In the genomic region with DNA sequence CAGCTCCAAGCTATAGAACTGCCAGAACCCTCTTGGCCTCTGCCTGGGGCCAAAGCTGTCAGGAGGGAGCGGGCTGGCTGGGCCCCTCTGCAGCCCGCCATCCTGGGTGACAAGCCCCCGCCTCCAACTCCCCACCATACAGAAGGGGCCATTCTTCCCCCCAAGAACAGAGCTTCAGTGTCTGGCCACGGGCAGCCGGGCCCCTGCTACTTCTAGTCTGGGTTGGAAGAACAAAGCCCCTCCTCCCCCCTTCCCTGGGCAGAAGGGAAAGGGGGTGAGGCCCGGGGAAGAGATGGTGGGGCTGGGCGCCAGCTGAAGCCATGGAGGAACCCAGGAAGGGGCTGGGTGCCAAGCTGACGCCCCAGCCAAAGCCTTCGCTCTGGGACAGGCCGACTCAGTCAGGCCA, we compare ENCODE assay signal across 16 cellular contexts. TPM values are rescaled to one million over a fixed set of nuclear protein-coding genes. Genes with fewer than 3 reads are reported as not detected.
DNase-seq lines count a peak whose midpoint lies in the region; ATAC-seq, FAIRE-seq and TF ChIP-seq lines count a peak whose summit lies in the region.
"Had no signal": no experiment of that assay in that cellular context is flagged by ENCODE, and none has a peak within 500 bp of the region (broad histone marks: within the 10 kb centered on the region; RNA-seq: fewer than 3 reads in every experiment).

No MANE protein-coding gene starts in this region.

- no peak for FAIRE-seq in GM12878 (lab: Jason Lieb, UNC)

- H3K4me2 ChIP-seq in KMS-11 (no peak overlapping the region), GM12878 (ENCODE audit: control insufficient read depth, insufficient read depth) (no peak overlapping the region)

- no peaks in the 10 kb centered on the region for H3K9me3 ChIP-seq in GM12878 (replicated peaks; ENCODE audit: control insufficient read depth, insufficient read depth, low read length)

- no peaks in the 10 kb centered on the region for H3K9me3 Mint-ChIP-seq in stimulated activated effector memory CD8-positive, alpha-beta T cell treated with anti-CD3 and anti-CD28 coated beads, Interleukin-12 subunit alpha, Interleukin-12 subunit beta, amount 100 ng/mL, for 72 hours

- peak overlapping the region; percentile 22; the same call in 1 of the 2 replicates for H3K27ac ChIP-seq in KMS-11
- no peak overlapping the region for H3K27ac ChIP-seq in GM12878 (ENCODE audit: control insufficient read depth, insufficient read depth)

- in situ Hi-C loops in GM12878 (cut with MboI): no loop called here

- H3K9ac ChIP-seq in KMS-11 (no peak overlapping the region), GM12878 (ENCODE audit: control insufficient read depth, insufficient read depth, low read length) (no peak overlapping the region)

- WGBS in GM12878 (ENCODE audit: insufficient coverage, insufficient replicate concordance, low lambda C conversion rate, missing lambda C conversion rate): 81% methylated on average over 10 of the region's 10 CpGs

- BruUV-seq in GM12878 (replicated peaks; lab: Mats Ljungman, UMichigan): no TSS peak

- H3K79me2 ChIP-seq in KMS-11 (ENCODE audit: insufficient read depth, low read depth) (peaks cover 56% of the 10 kb centered on the region), GM12878 (ENCODE audit: control insufficient read depth, insufficient read depth, low read length) (no peaks in the 10 kb centered on the region)

- H3K4me1 ChIP-seq in KMS-11 (ENCODE audit: low read depth, poor library complexity, severe bottlenecking): peaks cover 46% of the 10 kb centered on the region
- no peaks in the 10 kb centered on the region for H3K4me1 ChIP-seq in GM12878 (ENCODE audit: control insufficient read depth, insufficient read depth, low read length)

- H3K4me3 ChIP-seq in KMS-11 (IDR thresholded peaks at IDR 0.05; ENCODE audit: insufficient read depth, low read depth, low read length) (no peak overlapping the region), GM12878 (no peak overlapping the region)
- H3K4me3 ChIP-seq: lung had no signal

- H3K27ac Mint-ChIP-seq in stimulated activated effector memory CD8-positive, alpha-beta T cell treated with anti-CD3 and anti-CD28 coated beads, Interleukin-12 subunit alpha, Interleukin-12 subunit beta, amount 100 ng/mL, for 72 hours: peak overlapping the region; percentile 81

- H2AFZ ChIP-seq in KMS-11 (ENCODE audit: low read depth) (no peak overlapping the region), GM12878 (ENCODE audit: control insufficient read depth, low read depth, low read length) (no peak overlapping the region)

- SMC1A ChIA-PET in GM12878 (lab: Charles Lee; ENCODE audit: uncharacterized antibody, unreplicated experiment): interaction anchor here (0.8 kb wide), 1 partner anchor 110 kb away, joined by 4 read pairs; no protein-coding TSS in a partner anchor

- TF ChIP-seq POLR2A in GM12878 (IDR thresholded peaks at IDR 0.05; ENCODE audit: low read depth, low read length): 0 out of 2 replicates have a peak, but pooled peaks have one; percentile 15

- peaks cover 46% of the 10 kb centered on the region for H3K4me1 Mint-ChIP-seq in stimulated activated effector memory CD8-positive, alpha-beta T cell treated with anti-CD3 and anti-CD28 coated beads, Interleukin-12 subunit alpha, Interleukin-12 subunit beta, amount 100 ng/mL, for 72 hours

- RAD21 ChIA-PET in GM12878 (lab: Charles Lee; ENCODE audit: unreplicated experiment): no interaction called here

- H3K36me3 Mint-ChIP-seq in stimulated activated effector memory CD8-positive, alpha-beta T cell treated with anti-CD3 and anti-CD28 coated beads, Interleukin-12 subunit alpha, Interleukin-12 subunit beta, amount 100 ng/mL, for 72 hours: peaks cover 97% of the 10 kb centered on the region

- no peak for TF ChIP-seq CTCF in KMS-11 (conservative IDR thresholded peaks at IDR 0.05; ENCODE audit: low read depth, low read length)
- TF ChIP-seq CTCF in GM12878 (IDR thresholded peaks at IDR 0.05 in 2 of 3, conservative IDR thresholded peaks at IDR 0.05 in 1 of 3; ENCODE audit: control insufficient read depth in 2 of 3, extremely low read depth in 1 of 3, insufficient read depth in 1 of 3, low read depth in 3 of 3, low read length in 3 of 3): no peak

- POLR2A ChIA-PET in GM12878 (lab: Charles Lee): no interaction called here

- CTCF ChIA-PET in GM12878 (lab: Yijun Ruan, JAX): interaction anchor here (0.6 to 1.3 kb wide), 2 partner anchors 29 to 496 kb away, joined by 3 to 5 read pairs; no protein-coding TSS in a partner anchor

- no peaks in the 10 kb centered on the region; the same call in 1 of the 2 replicates for H3K36me3 ChIP-seq in KMS-11 (ENCODE audit: insufficient read depth)
- H3K36me3 ChIP-seq in GM12878 (ENCODE audit: control insufficient read depth in 2 of 2, insufficient read depth in 2 of 2, low read length in 1 of 2): peaks cover 14 to 31% of the 10 kb centered on the region in 2 experiments

- no peak for TF ChIP-seq EP300 in GM12878 (IDR thresholded peaks at IDR 0.05; ENCODE audit: borderline replicate concordance in 1 of 2, control insufficient read depth in 1 of 2, low read depth in 2 of 2, low read length in 2 of 2)

- DNase-seq in GM12878 (ENCODE audit: low read depth, low spot score): no peak
- no peak for DNase-seq in left lobe of liver (ENCODE audit: low spot score)
- DNase-seq in stimulated activated effector memory CD8-positive, alpha-beta T cell treated with anti-CD3 and anti-CD28 coated beads, Interleukin-12 subunit alpha, Interleukin-12 subunit beta, amount 100 ng/mL, for 72 hours (ENCODE audit: low spot score in 2 of 2): no peak
- no peak for DNase-seq in dermis blood vessel endothelial cell
- DNase-seq in NCI-H2107 treated with DMSO at 0.1 percent for 48 hours (lab: John Stamatoyannopoulos, UW; ENCODE audit: unreplicated experiment): no peak
- DNase-seq: glutamatergic neuron; NCI-H1417 treated with DMSO at 0.1 percent for 48 hours; NCI-H524 treated with DMSO at 0.1 percent for 48 hours; stimulated activated CD4-positive, alpha-beta T cell treated with anti-CD3 and anti-CD28 coated beads, Interleukin-2, amount 100 ng/mL, for 48 hours; stimulated activated naive CD4-positive, alpha-beta T cell had no signal

- peaks cover 2% of the 10 kb centered on the region for H4K20me1 ChIP-seq in KMS-11 (ENCODE audit: insufficient read depth)
- no peaks in the 10 kb centered on the region for H4K20me1 ChIP-seq in GM12878 (ENCODE audit: control insufficient read depth, insufficient read depth)

- no peak overlapping the region for H3K4me3 Mint-ChIP-seq in stimulated activated effector memory CD8-positive, alpha-beta T cell treated with anti-CD3 and anti-CD28 coated beads, Interleukin-12 subunit alpha, Interleukin-12 subunit beta, amount 100 ng/mL, for 72 hours
- H3K4me3 Mint-ChIP-seq: CD4-positive, alpha-beta memory T cell had no signal

- intact Hi-C loops in GM12878 (cut with micrococcal nuclease; ENCODE audit: unreplicated experiment): no loop called here

- no peak for ATAC-seq in GM12878
- ATAC-seq in left lobe of liver: peak; percentile 8
- no peak for ATAC-seq in stimulated activated effector memory CD8-positive, alpha-beta T cell treated with anti-CD3 and anti-CD28 coated beads, Interleukin-12 subunit alpha, Interleukin-12 subunit beta, amount 100 ng/mL, for 72 hours
- ATAC-seq in HG02588 (IDR thresholded peaks at IDR 0.05; ENCODE audit: unreplicated experiment): no peak

- no peaks in the 10 kb centered on the region for H3K27me3 ChIP-seq in KMS-11 (ENCODE audit: insufficient read depth, low read depth)
- no peaks in the 10 kb centered on the region for H3K27me3 ChIP-seq in GM12878 (replicated peaks in 1 of 2; ENCODE audit: control insufficient read depth in 2 of 2, insufficient read depth in 2 of 2, low read length in 1 of 2)

- no peak for TF ChIP-seq RAD21 in GM12878 (IDR thresholded peaks at IDR 0.05; ENCODE audit: insufficient read depth, low read depth, low read length)

RNA-seq across cellular contexts. Expression of a gene that starts 9.0 kb away (rescaled TPM):
- 68.1 and 91.4 TPM in 2 replicates for total RNA-seq in GM12878 (2013; cell fraction: nucleolus; rRNA removed)
- total RNA-seq in GM12878 (2014; rRNA removed) (16.3 and 16.7 TPM in 2 replicates), GM12878 (2014; rRNA removed; fragmentation: Illumina TruSeq; extraction: Trizol) (27.5 and 28.0 TPM in 2 replicates), GM12878 (2021) (44.8 and 45.3 TPM in 2 replicates), left lobe of liver (21.5 TPM), dermis blood vessel endothelial cell (29.9 and 37.6 TPM in 2 replicates)
- 36.0 TPM for polyA plus RNA-seq in GM12878 (2011; ENCODE audit: low read depth)
- polyA plus RNA-seq in GM12878 (2011; rRNA removed) (23.2 and 26.7 TPM in 2 replicates), GM12878 (2014; fragmentation: Illumina TruSeq; extraction: Trizol) (17.9 and 26.4 TPM in 2 replicates), GM12878 (2014; fragmentation: Nextera tagmentation; extraction: Ambion mirVana) (1 to 10 TPM; 3.5 to 4.5 TPM), GM12878 (2014; rRNA removed) (43.2 and 46.4 TPM in 2 replicates), GM12878 (2016; fragmentation: Nextera tagmentation; extraction: Ambion mirVana) (10 to 100 TPM; 33.9 to 36.4 TPM)
- 31.5 and 40.8 TPM in 2 replicates for polyA plus RNA-seq in GM12878 (2011; cell fraction: cytosol; rRNA removed)
- 150 and 164 TPM in 2 replicates for polyA plus RNA-seq in GM12878 (2011; cell fraction: nucleus; rRNA removed)
- polyA plus RNA-seq in GM12878 (2012): 40.0 and 45.4 TPM in 2 replicates
- polyA minus RNA-seq in GM12878 (2011; rRNA and poly(A)+ RNA removed): 18.9 and 36.0 TPM in 2 replicates
- polyA minus RNA-seq in GM12878 (2011; cell fraction: cytosol; rRNA and poly(A)+ RNA removed): 6.5 and 9.3 TPM in 2 replicates
- 29.6 and 34.8 TPM in 2 replicates for polyA minus RNA-seq in GM12878 (2011; cell fraction: nucleus; rRNA and poly(A)+ RNA removed)

RNA-seq across cellular contexts. Expression of a gene that starts 18.7 kb away (rescaled TPM):
- total RNA-seq in GM12878 (2013; cell fraction: nucleolus; rRNA removed): 10.8 and 11.9 TPM in 2 replicates
- 24.7 and 27.4 TPM in 2 replicates for total RNA-seq in GM12878 (2014; rRNA removed)
- 21.5 and 23.5 TPM in 2 replicates for total RNA-seq in GM12878 (2014; rRNA removed; fragmentation: Illumina TruSeq; extraction: Trizol)
- total RNA-seq in GM12878 (2021): 52.9 and 53.2 TPM in 2 replicates
- 13.3 TPM for polyA plus RNA-seq in GM12878 (2011; ENCODE audit: low read depth)
- 35.4 and 61.6 TPM in 2 replicates for polyA plus RNA-seq in GM12878 (2011; rRNA removed)
- polyA plus RNA-seq in GM12878 (2011; cell fraction: cytosol; rRNA removed): 72.8 and 76.3 TPM in 2 replicates
- polyA plus RNA-seq in GM12878 (2011; cell fraction: nucleus; rRNA removed): 42.6 and 58.8 TPM in 2 replicates
- 27.8 and 28.5 TPM in 2 replicates for polyA plus RNA-seq in GM12878 (2012)
- 21.5 and 39.2 TPM in 2 replicates for polyA plus RNA-seq in GM12878 (2014; fragmentation: Illumina TruSeq; extraction: Trizol)
- polyA plus RNA-seq in GM12878 (2014; fragmentation: Nextera tagmentation; extraction: Ambion mirVana): 10 to 100 TPM; 13.4 to 14.3 TPM
- polyA plus RNA-seq in GM12878 (2014; rRNA removed): 38.8 and 41.3 TPM in 2 replicates
- 10 to 100 TPM; 57.3 to 61.2 TPM for polyA plus RNA-seq in GM12878 (2016; fragmentation: Nextera tagmentation; extraction: Ambion mirVana)
- polyA minus RNA-seq in GM12878 (2011; rRNA and poly(A)+ RNA removed): 49.8 and 66.4 TPM in 2 replicates
- polyA minus RNA-seq in GM12878 (2011; cell fraction: cytosol; rRNA and poly(A)+ RNA removed): 24.6 and 28.6 TPM in 2 replicates
- 8.5 and 14.5 TPM in 2 replicates for polyA minus RNA-seq in GM12878 (2011; cell fraction: nucleus; rRNA and poly(A)+ RNA removed)
- 156 TPM for total RNA-seq in left lobe of liver
- total RNA-seq in dermis blood vessel endothelial cell: 10.4 and 22.5 TPM in 2 replicates

RNA-seq across cellular contexts. Expression of a gene that starts 30.1 kb away (rescaled TPM):
- 7.8 and 10.2 TPM in 2 replicates for total RNA-seq in GM12878 (2013; cell fraction: nucleolus; rRNA removed)
- total RNA-seq in GM12878 (2014; rRNA removed) (1.1 and 1.5 TPM in 2 replicates), GM12878 (2014; rRNA removed; fragmentation: Illumina TruSeq; extraction: Trizol) (1.7 and 2.0 TPM in 2 replicates), GM12878 (2021) (2.3 and 2.7 TPM in 2 replicates), left lobe of liver (14.0 TPM), dermis blood vessel endothelial cell (0.17 and 0.37 TPM in 2 replicates)
- polyA plus RNA-seq in GM12878 (2011; ENCODE audit: low read depth): 9.9 TPM
- polyA plus RNA-seq in GM12878 (2011; rRNA removed) (4.5 and 5.6 TPM in 2 replicates), GM12878 (2014; fragmentation: Illumina TruSeq; extraction: Trizol) (1.9 and 3.1 TPM in 2 replicates), GM12878 (2014; fragmentation: Nextera tagmentation; extraction: Ambion mirVana) (under 1 TPM; 0.48 to 0.97 TPM), GM12878 (2014; rRNA removed) (3.6 and 5.6 TPM in 2 replicates), GM12878 (2016; fragmentation: Nextera tagmentation; extraction: Ambion mirVana) (1 to 10 TPM; 1.6 to 1.7 TPM)
- 4.4 and 4.5 TPM in 2 replicates for polyA plus RNA-seq in GM12878 (2011; cell fraction: cytosol; rRNA removed)
- 4.2 and 8.4 TPM in 2 replicates for polyA plus RNA-seq in GM12878 (2011; cell fraction: nucleus; rRNA removed)
- polyA plus RNA-seq in GM12878 (2012): 11.4 and 11.9 TPM in 2 replicates
- 2.7 and 4.6 TPM in 2 replicates for polyA minus RNA-seq in GM12878 (2011; rRNA and poly(A)+ RNA removed)
- polyA minus RNA-seq in GM12878 (2011; cell fraction: cytosol; rRNA and poly(A)+ RNA removed): 1.1 and 1.9 TPM in 2 replicates
- polyA minus RNA-seq in GM12878 (2011; cell fraction: nucleus; rRNA and poly(A)+ RNA removed): 0.48 and 0.86 TPM in 2 replicates
- total RNA-seq: RPMI7951 had no signal

RNA-seq across cellular contexts. Expression of a gene that starts 54.4 kb away (rescaled TPM):
- total RNA-seq in GM12878 (2013; cell fraction: nucleolus; rRNA removed): not detected in 2 replicates
- not detected in 2 replicates for total RNA-seq in GM12878 (2014; rRNA removed)
- not detected in 2 replicates for total RNA-seq in GM12878 (2014; rRNA removed; fragmentation: Illumina TruSeq; extraction: Trizol)
- total RNA-seq in GM12878 (2021): not detected in 2 replicates
- not detected for polyA plus RNA-seq in GM12878 (2011; ENCODE audit: low read depth)
- polyA plus RNA-seq in GM12878 (2011; rRNA removed): 0.15 TPM in 1 of 2 replicates, not detected in the other
- polyA plus RNA-seq in GM12878 (2011; cell fraction: cytosol; rRNA removed): not detected in 2 replicates
- not detected in 2 replicates for polyA plus RNA-seq in GM12878 (2011; cell fraction: nucleus; rRNA removed)
- not detected in 2 replicates for polyA plus RNA-seq in GM12878 (2012)
- polyA plus RNA-seq in GM12878 (2014; fragmentation: Illumina TruSeq; extraction: Trizol): not detected in 2 replicates
- polyA plus RNA-seq in GM12878 (2014; fragmentation: Nextera tagmentation; extraction: Ambion mirVana): not detected
- not detected in 2 replicates for polyA plus RNA-seq in GM12878 (2014; rRNA removed)
- polyA plus RNA-seq in GM12878 (2016; fragmentation: Nextera tagmentation; extraction: Ambion mirVana): not detected
- not detected in 2 replicates for polyA minus RNA-seq in GM12878 (2011; rRNA and poly(A)+ RNA removed)
- not detected in 2 replicates for polyA minus RNA-seq in GM12878 (2011; cell fraction: cytosol; rRNA and poly(A)+ RNA removed)
- polyA minus RNA-seq in GM12878 (2011; cell fraction: nucleus; rRNA and poly(A)+ RNA removed): not detected in 2 replicates
- not detected for total RNA-seq in left lobe of liver
- total RNA-seq in dermis blood vessel endothelial cell: not detected in 2 replicates
- total RNA-seq: pulmonary artery endothelial cell, RPMI7951 had no signal
- polyA plus RNA-seq: CD4-positive, alpha-beta memory T cell had no signal
